ENCODE assay signal across 1 cellular context in the genomic region with DNA sequence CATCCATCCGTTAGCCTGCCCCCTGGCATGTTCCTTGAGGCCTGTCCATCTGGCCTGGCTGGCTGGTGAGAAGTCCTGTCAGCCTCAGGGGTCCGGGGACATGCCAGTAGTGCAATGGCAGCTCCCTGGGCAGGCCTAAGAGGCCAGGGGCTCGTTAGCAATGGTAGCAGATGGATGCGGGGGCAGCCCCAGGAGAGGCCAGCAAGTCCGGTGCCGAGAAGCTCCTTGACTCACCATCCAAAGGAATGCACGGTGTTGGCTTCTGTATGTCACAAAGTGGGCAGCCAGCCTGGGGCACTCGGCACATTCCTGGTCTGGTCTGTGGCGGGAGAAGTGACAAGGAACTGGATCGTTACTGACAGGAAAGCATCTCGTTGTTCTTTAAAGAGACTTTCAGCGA.
TF ChIP-seq lines count a peak whose summit lies in the region.

No MANE protein-coding gene starts in this region.

TF ChIP-seq in GM23338, 12 proteins besides CTCF, POLR2A, EP300 and RAD21 (continued from another document):
- TF ChIP-seq, protein P1, sequence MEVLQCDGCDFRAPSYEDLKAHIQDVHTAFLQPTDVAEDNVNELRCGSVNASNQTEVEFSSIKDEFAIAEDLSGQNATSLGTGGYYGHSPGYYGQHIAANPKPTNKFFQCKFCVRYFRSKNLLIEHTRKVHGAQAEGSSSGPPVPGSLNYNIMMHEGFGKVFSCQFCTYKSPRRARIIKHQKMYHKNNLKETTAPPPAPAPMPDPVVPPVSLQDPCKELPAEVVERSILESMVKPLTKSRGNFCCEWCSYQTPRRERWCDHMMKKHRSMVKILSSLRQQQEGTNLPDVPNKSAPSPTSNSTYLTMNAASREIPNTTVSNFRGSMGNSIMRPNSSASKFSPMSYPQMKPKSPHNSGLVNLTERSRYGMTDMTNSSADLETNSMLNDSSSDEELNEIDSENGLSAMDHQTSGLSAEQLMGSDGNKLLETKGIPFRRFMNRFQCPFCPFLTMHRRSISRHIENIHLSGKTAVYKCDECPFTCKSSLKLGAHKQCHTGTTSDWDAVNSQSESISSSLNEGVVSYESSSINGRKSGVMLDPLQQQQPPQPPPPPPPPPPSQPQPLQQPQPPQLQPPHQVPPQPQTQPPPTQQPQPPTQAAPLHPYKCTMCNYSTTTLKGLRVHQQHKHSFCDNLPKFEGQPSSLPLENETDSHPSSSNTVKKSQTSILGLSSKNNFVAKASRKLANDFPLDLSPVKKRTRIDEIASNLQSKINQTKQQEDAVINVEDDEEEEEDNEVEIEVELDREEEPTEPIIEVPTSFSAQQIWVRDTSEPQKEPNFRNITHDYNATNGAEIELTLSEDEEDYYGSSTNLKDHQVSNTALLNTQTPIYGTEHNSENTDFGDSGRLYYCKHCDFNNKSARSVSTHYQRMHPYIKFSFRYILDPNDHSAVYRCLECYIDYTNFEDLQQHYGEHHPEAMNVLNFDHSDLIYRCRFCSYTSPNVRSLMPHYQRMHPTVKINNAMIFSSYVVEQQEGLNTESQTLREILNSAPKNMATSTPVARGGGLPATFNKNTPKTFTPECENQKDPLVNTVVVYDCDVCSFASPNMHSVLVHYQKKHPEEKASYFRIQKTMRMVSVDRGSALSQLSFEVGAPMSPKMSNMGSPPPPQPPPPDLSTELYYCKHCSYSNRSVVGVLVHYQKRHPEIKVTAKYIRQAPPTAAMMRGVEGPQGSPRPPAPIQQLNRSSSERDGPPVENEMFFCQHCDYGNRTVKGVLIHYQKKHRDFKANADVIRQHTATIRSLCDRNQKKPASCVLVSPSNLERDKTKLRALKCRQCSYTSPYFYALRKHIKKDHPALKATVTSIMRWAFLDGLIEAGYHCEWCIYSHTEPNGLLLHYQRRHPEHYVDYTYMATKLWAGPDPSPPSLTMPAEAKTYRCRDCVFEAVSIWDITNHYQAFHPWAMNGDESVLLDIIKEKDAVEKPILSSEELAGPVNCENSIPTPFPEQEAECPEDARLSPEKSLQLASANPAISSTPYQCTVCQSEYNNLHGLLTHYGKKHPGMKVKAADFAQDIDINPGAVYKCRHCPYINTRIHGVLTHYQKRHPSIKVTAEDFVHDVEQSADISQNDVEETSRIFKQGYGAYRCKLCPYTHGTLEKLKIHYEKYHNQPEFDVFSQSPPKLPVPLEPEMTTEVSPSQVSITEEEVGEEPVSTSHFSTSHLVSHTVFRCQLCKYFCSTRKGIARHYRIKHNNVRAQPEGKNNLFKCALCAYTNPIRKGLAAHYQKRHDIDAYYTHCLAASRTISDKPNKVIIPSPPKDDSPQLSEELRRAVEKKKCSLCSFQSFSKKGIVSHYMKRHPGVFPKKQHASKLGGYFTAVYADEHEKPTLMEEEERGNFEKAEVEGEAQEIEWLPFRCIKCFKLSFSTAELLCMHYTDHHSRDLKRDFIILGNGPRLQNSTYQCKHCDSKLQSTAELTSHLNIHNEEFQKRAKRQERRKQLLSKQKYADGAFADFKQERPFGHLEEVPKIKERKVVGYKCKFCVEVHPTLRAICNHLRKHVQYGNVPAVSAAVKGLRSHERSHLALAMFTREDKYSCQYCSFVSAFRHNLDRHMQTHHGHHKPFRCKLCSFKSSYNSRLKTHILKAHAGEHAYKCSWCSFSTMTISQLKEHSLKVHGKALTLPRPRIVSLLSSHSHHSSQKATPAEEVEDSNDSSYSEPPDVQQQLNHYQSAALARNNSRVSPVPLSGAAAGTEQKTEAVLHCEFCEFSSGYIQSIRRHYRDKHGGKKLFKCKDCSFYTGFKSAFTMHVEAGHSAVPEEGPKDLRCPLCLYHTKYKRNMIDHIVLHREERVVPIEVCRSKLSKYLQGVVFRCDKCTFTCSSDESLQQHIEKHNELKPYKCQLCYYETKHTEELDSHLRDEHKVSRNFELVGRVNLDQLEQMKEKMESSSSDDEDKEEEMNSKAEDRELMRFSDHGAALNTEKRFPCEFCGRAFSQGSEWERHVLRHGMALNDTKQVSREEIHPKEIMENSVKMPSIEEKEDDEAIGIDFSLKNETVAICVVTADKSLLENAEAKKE (CRISPR knock-in tag; IDR thresholded peaks at IDR 0.05): no peak
- TF ChIP-seq, protein P2, sequence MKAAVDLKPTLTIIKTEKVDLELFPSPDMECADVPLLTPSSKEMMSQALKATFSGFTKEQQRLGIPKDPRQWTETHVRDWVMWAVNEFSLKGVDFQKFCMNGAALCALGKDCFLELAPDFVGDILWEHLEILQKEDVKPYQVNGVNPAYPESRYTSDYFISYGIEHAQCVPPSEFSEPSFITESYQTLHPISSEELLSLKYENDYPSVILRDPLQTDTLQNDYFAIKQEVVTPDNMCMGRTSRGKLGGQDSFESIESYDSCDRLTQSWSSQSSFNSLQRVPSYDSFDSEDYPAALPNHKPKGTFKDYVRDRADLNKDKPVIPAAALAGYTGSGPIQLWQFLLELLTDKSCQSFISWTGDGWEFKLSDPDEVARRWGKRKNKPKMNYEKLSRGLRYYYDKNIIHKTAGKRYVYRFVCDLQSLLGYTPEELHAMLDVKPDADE (IDR thresholded peaks at IDR 0.05): no peak
- TF ChIP-seq EZH2phosphoT487 (IDR thresholded peaks at IDR 0.05; ENCODE audit: unreplicated experiment) (no peak), ZNF331 (CRISPR knock-in tag; IDR thresholded peaks at IDR 0.05; ENCODE audit: low read depth) (no peak), POLR2AphosphoS5 (IDR thresholded peaks at IDR 0.05; ENCODE audit: low read depth) (no peak), CREB1 (CRISPR knock-in tag; IDR thresholded peaks at IDR 0.05; ENCODE audit: low read depth) (no peak), EZH2 (IDR thresholded peaks at IDR 0.05; ENCODE audit: low read depth, unreplicated experiment) (no peak), STAT1 (IDR thresholded peaks at IDR 0.05; ENCODE audit: unreplicated experiment) (no peak), ZNF114 (CRISPR knock-in tag; IDR thresholded peaks at IDR 0.05) (no peak), NANOG (IDR thresholded peaks at IDR 0.05; ENCODE audit: borderline replicate concordance) (no peak)
- TF ChIP-seq, protein P3, sequence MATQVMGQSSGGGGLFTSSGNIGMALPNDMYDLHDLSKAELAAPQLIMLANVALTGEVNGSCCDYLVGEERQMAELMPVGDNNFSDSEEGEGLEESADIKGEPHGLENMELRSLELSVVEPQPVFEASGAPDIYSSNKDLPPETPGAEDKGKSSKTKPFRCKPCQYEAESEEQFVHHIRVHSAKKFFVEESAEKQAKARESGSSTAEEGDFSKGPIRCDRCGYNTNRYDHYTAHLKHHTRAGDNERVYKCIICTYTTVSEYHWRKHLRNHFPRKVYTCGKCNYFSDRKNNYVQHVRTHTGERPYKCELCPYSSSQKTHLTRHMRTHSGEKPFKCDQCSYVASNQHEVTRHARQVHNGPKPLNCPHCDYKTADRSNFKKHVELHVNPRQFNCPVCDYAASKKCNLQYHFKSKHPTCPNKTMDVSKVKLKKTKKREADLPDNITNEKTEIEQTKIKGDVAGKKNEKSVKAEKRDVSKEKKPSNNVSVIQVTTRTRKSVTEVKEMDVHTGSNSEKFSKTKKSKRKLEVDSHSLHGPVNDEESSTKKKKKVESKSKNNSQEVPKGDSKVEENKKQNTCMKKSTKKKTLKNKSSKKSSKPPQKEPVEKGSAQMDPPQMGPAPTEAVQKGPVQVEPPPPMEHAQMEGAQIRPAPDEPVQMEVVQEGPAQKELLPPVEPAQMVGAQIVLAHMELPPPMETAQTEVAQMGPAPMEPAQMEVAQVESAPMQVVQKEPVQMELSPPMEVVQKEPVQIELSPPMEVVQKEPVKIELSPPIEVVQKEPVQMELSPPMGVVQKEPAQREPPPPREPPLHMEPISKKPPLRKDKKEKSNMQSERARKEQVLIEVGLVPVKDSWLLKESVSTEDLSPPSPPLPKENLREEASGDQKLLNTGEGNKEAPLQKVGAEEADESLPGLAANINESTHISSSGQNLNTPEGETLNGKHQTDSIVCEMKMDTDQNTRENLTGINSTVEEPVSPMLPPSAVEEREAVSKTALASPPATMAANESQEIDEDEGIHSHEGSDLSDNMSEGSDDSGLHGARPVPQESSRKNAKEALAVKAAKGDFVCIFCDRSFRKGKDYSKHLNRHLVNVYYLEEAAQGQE (IDR thresholded peaks at IDR 0.05; ENCODE audit: unreplicated experiment): no peak
